Comparison of ENCODE assay signal across 19 cellular contexts in genomic region chr12:121062391-121063045, GRCh38. TPM values are rescaled to one million over a fixed set of nuclear protein-coding genes. Genes with fewer than 3 reads are reported as not detected.
DNase-seq lines count a peak whose midpoint lies in the region; ATAC-seq, FAIRE-seq and TF ChIP-seq lines count a peak whose summit lies in the region.
"Had no signal": no experiment of that assay in that cellular context is flagged by ENCODE, and none has a peak within 500 bp of the region (broad histone marks: within the 10 kb centered on the region; RNA-seq: fewer than 3 reads in every experiment).

No MANE protein-coding gene starts in this region.

- no peak overlapping the region for H3K4me3 ChIP-seq in tibial artery
- H3K4me3 ChIP-seq: BLaER1, GM12878 had no signal

- H3K9me3 ChIP-seq in tibial artery: no peaks in the 10 kb centered on the region
- H3K9me3 ChIP-seq: BLaER1 had no signal

- ATAC-seq in activated CD8-positive, alpha-beta memory T cell treated with anti-CD3 and anti-CD28 coated beads, Interleukin-2, amount 10 ng/mL, durations not matched to agents 7 days and 5 days: no peak
- no peak for ATAC-seq in left lobe of liver
- ATAC-seq: GM12878 had no signal

- FAIRE-seq in D721Med (lab: Jason Lieb, UNC): no peak
- FAIRE-seq: GM12878, GM19239, H1 had no signal

- H3K4me1 Mint-ChIP-seq in activated CD8-positive, alpha-beta memory T cell treated with anti-CD3 and anti-CD28 coated beads, Interleukin-2, amount 10 ng/mL, durations not matched to agents 7 days and 5 days: peaks cover 31% of the 10 kb centered on the region
- H3K4me1 Mint-ChIP-seq in type B pancreatic cell (ENCODE audit: unreplicated experiment): no peaks in the 10 kb centered on the region

- intact Hi-C loops in tibial artery (cut with DNase I; ENCODE audit: low total_unique reads): no loop called here

- CTCF ChIA-PET in activated CD8-positive, alpha-beta memory T cell treated with anti-CD3 and anti-CD28 coated beads, Interleukin-2, amount 10 ng/mL, durations not matched to agents 7 days and 5 days (lab: Charles Lee): interaction anchor here (0.5 to 8.9 kb wide), 6 partner anchors 17 to 208 kb away, joined by 3 to 156 read pairs (median 28); partner anchors contain the start of gene OASL

- no peaks in the 10 kb centered on the region for H3K27me3 Mint-ChIP-seq in activated CD8-positive, alpha-beta memory T cell treated with anti-CD3 and anti-CD28 coated beads, Interleukin-2, amount 10 ng/mL, durations not matched to agents 7 days and 5 days
- no peaks in the 10 kb centered on the region for H3K27me3 Mint-ChIP-seq in type B pancreatic cell
- H3K27me3 Mint-ChIP-seq: CD4-positive, alpha-beta memory T cell had no signal

- H3K27ac Mint-ChIP-seq in activated CD8-positive, alpha-beta memory T cell treated with anti-CD3 and anti-CD28 coated beads, Interleukin-2, amount 10 ng/mL, durations not matched to agents 7 days and 5 days: no peak overlapping the region
- H3K27ac Mint-ChIP-seq in type B pancreatic cell: no peak overlapping the region
- H3K27ac Mint-ChIP-seq: H9 had no signal

- no peaks in the 10 kb centered on the region for H3K9me3 Mint-ChIP-seq in activated CD8-positive, alpha-beta memory T cell treated with anti-CD3 and anti-CD28 coated beads, Interleukin-2, amount 10 ng/mL, durations not matched to agents 7 days and 5 days (ENCODE audit: low read depth)
- no peaks in the 10 kb centered on the region for H3K9me3 Mint-ChIP-seq in type B pancreatic cell
- H3K9me3 Mint-ChIP-seq: CD14-positive monocyte; CD4-positive, alpha-beta memory T cell; H9 had no signal

- TF ChIP-seq CTCF in type B pancreatic cell (conservative IDR thresholded peaks at IDR 0.05): no peak
- TF ChIP-seq CTCF in tibial artery (IDR thresholded peaks at IDR 0.05): no peak
- no peak for TF ChIP-seq CTCF in D721Med (IDR thresholded peaks at IDR 0.05; ENCODE audit: insufficient read depth, missing control alignments)

- DNase-seq in activated CD8-positive, alpha-beta memory T cell treated with anti-CD3 and anti-CD28 coated beads for 24 hours: peak; percentile 17
- no peak for DNase-seq in activated CD8-positive, alpha-beta memory T cell treated with anti-CD3 and anti-CD28 coated beads, Interleukin-2, amount 10 ng/mL, durations not matched to agents 7 days and 5 days
- DNase-seq in ecto neural progenitor cell (ENCODE audit: low spot score): peak; percentile 24
- peak; percentile 19 for DNase-seq in left lobe of liver (ENCODE audit: low spot score)
- DNase-seq in type B pancreatic cell (ENCODE audit: extremely low spot score, unreplicated experiment): peak; percentile 10
- no peak for DNase-seq in NCI-H2227 treated with DMSO at 0.1 percent for 48 hours (lab: John Stamatoyannopoulos, UW)
- DNase-seq in tibial artery: no peak
- DNase-seq in D721Med (ENCODE audit: insufficient read length, low spot score): no peak
- DNase-seq: 8988T; CD4-positive, alpha-beta memory T cell; DMS 273 treated with DMSO at 0.1 percent for 48 hours; DND-41; H9 had no signal

- no peak overlapping the region for H3K27ac ChIP-seq in tibial artery
- H3K27ac ChIP-seq: BLaER1 had no signal

- peaks cover 0 to 13% of the 10 kb centered on the region in 2 donors for H3K27me3 ChIP-seq in tibial artery
- H3K27me3 ChIP-seq: BLaER1 had no signal

- H3K4me1 ChIP-seq in tibial artery: peaks cover 0 to 11% (median 0%) of the 10 kb centered on the region in 4 donors

- no peaks in the 10 kb centered on the region for H3K36me3 ChIP-seq in tibial artery
- H3K36me3 ChIP-seq: BLaER1 had no signal

- no peaks in the 10 kb centered on the region for H3K36me3 Mint-ChIP-seq in activated CD8-positive, alpha-beta memory T cell treated with anti-CD3 and anti-CD28 coated beads, Interleukin-2, amount 10 ng/mL, durations not matched to agents 7 days and 5 days
- H3K36me3 Mint-ChIP-seq in type B pancreatic cell: no peaks in the 10 kb centered on the region
- H3K36me3 Mint-ChIP-seq: CD14-positive monocyte; CD4-positive, alpha-beta memory T cell had no signal

- no peak overlapping the region for H3K4me3 Mint-ChIP-seq in activated CD8-positive, alpha-beta memory T cell treated with anti-CD3 and anti-CD28 coated beads, Interleukin-2, amount 10 ng/mL, durations not matched to agents 7 days and 5 days
- H3K4me3 Mint-ChIP-seq in type B pancreatic cell: no peak overlapping the region
- H3K4me3 Mint-ChIP-seq: CD14-positive monocyte; CD4-positive, alpha-beta memory T cell; H9 had no signal

RNA-seq across cellular contexts. Expression of gene OASL, which starts 23.5 kb away (rescaled TPM):
- 100 to 1,000 TPM in 1 of 2 experiments, 10 to 100 TPM in 1; 55.3 to 135 TPM for total RNA-seq in activated CD8-positive, alpha-beta memory T cell treated with anti-CD3 and anti-CD28 coated beads, Interleukin-2, amount 10 ng/mL, durations not matched to agents 7 days and 5 days
- total RNA-seq in left lobe of liver (2.5 TPM), type B pancreatic cell (ENCODE audit: low replicate concordance) (0.17 and 0.19 TPM in 2 replicates)
- total RNA-seq: G401, H1, H9 had no signal

RNA-seq across cellular contexts. Expression of gene C12orf43, which starts 46.2 kb away (rescaled TPM):
- 10 to 100 TPM; 16.4 to 24.6 TPM for total RNA-seq in activated CD8-positive, alpha-beta memory T cell treated with anti-CD3 and anti-CD28 coated beads, Interleukin-2, amount 10 ng/mL, durations not matched to agents 7 days and 5 days
- total RNA-seq in left lobe of liver: 8.0 TPM
- total RNA-seq in type B pancreatic cell (ENCODE audit: low replicate concordance): 15.1 and 21.2 TPM in 2 replicates

Comparison
In these comparisons a context has a peak if more than half of its experiments do, and no peak if none do; other contexts are left out.
1. DNase-seq: peak in activated CD8-positive, alpha-beta memory T cell treated with anti-CD3 and anti-CD28 coated beads for 24 hours (single experiment), ecto neural progenitor cell (single experiment), left lobe of liver (single experiment) and type B pancreatic cell (single experiment); none in activated CD8-positive, alpha-beta memory T cell treated with anti-CD3 and anti-CD28 coated beads, Interleukin-2, amount 10 ng/mL, durations not matched to agents 7 days and 5 days (single experiment), NCI-H2227 treated with DMSO at 0.1 percent for 48 hours (single experiment), tibial artery (0 of 2) and D721Med (single experiment).
2. RNA of gene OASL, which starts 23.5 kb away (total RNA-seq): 55.3 to 135 TPM in activated CD8-positive, alpha-beta memory T cell treated with anti-CD3 and anti-CD28 coated beads, Interleukin-2, amount 10 ng/mL, durations not matched to agents 7 days and 5 days; 2.5 TPM in left lobe of liver (single experiment) and 0.17 to 0.19 TPM in type B pancreatic cell; every median in the first group is over 10 times any median in the second.